Comparison of ENCODE assay signal across 15 cellular contexts in the genomic region with DNA sequence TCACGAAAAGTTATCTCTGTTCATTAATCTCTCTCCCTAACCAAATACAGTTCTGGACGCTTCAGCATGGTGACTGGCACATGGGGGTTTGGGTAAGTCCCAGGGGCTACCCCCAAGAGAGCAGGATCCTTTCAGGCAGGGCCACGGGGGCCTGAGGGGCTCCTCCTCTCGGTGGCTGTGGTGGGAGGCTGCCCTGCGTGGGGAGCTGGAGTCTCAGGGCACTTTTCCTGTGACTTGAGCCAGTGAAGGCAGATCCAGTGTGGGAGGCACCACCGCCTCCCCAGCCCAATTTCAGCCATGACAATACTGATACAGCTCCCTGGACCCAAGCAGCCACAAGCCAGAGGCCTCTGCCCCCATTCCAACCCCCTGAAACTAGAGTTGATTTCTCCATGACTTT. TPM values are rescaled to one million over a fixed set of nuclear protein-coding genes. Genes with fewer than 3 reads are reported as not detected.
DNase-seq lines count a peak whose midpoint lies in the region; ATAC-seq, FAIRE-seq and TF ChIP-seq lines count a peak whose summit lies in the region.
"Had no signal": no experiment of that assay in that cellular context is flagged by ENCODE, and none has a peak within 500 bp of the region (broad histone marks: within the 10 kb centered on the region; RNA-seq: fewer than 3 reads in every experiment).

No MANE protein-coding gene starts in this region.

- no peak for ATAC-seq in activated CD4-positive, alpha-beta T cell treated with anti-CD3 and anti-CD28 coated beads for 36 hours
- no peak for ATAC-seq in gastrocnemius medialis

- no peaks in the 10 kb centered on the region for H3K9me3 ChIP-seq in smooth muscle cell (replicated peaks; ENCODE audit: low read depth)
- H3K9me3 ChIP-seq in gastrocnemius medialis: no peaks in the 10 kb centered on the region
- H3K9me3 ChIP-seq: left ventricle myocardium inferior, prostate gland, suprapubic skin had no signal

- H3K4me3 ChIP-seq in smooth muscle cell: no peak overlapping the region
- no peak overlapping the region for H3K4me3 ChIP-seq in gastrocnemius medialis
- H3K4me3 ChIP-seq: suprapubic skin had no signal

- POLR2A ChIA-PET in activated CD4-positive, alpha-beta T cell treated with anti-CD3 and anti-CD28 coated beads for 36 hours (lab: Charles Lee): no interaction called here

- peak overlapping the region; percentile 75 for H3K27ac ChIP-seq in smooth muscle cell (ENCODE audit: low read depth)
- H3K27ac ChIP-seq in gastrocnemius medialis: no peak overlapping the region

- intact Hi-C loops in activated CD4-positive, alpha-beta T cell treated with anti-CD3 and anti-CD28 coated beads for 36 hours (cut with DNase I, micrococcal nuclease): loop anchor here in 1 of 2 experiments (2.0 kb wide), 1 partner anchor 66 kb away; a partner anchor contains a TSS
- intact Hi-C loops in dendritic cell treated with granulocyte-macrophage colony-stimulating factor and Interleukin-4, amounts not matched to agents 40 ng/mL and 50 ng/mL, for 4 days (cut with micrococcal nuclease): no loop called here
- intact Hi-C loops in gastrocnemius medialis (cut with DNase I; ENCODE audit: low total_unique reads): loop anchor here (2.0 kb wide), 1 partner anchor 22 kb away; no protein-coding TSS in a partner anchor

- DNase-seq in activated CD4-positive, alpha-beta T cell treated with anti-CD3 and anti-CD28 coated beads for 36 hours: no peak
- no peak for DNase-seq in activated CD4-positive, alpha-beta T cell treated with anti-CD3 and anti-CD28 coated beads, Interleukin-2, amount 50 U/mL, for 4 hours
- DNase-seq in RCC 7860 (ENCODE audit: low spot score) (peak; percentile 2), smooth muscle cell (lab: John Stamatoyannopoulos, UW; ENCODE audit: unreplicated experiment) (no peak), AML-193 (lab: John Stamatoyannopoulos, UW) (no peak), gastrocnemius medialis (no peak), NCI-H774 (lab: John Stamatoyannopoulos, UW) (no peak)
- DNase-seq: anterior cingulate cortex; left ventricle myocardium inferior; NCI-H1417; NCI-H524 treated with DMSO at 0.1 percent for 48 hours; stimulated activated CD4-positive, alpha-beta T cell treated with anti-CD3 and anti-CD28 coated beads, Interleukin-4, amount 100 ng/mL, for 1 hour had no signal

- no peaks in the 10 kb centered on the region for H3K9me3 Mint-ChIP-seq in activated CD4-positive, alpha-beta T cell treated with anti-CD3 and anti-CD28 coated beads for 36 hours (ENCODE audit: low read depth)
- H3K9me3 Mint-ChIP-seq in dendritic cell treated with granulocyte-macrophage colony-stimulating factor and Interleukin-4, amounts not matched to agents 40 ng/mL and 50 ng/mL, for 4 days: no peaks in the 10 kb centered on the region

- H3K79me2 ChIP-seq in smooth muscle cell (ENCODE audit: low read depth): peaks cover 36% of the 10 kb centered on the region

- H2AFZ ChIP-seq in smooth muscle cell (ENCODE audit: low read depth): no peak overlapping the region

- H3K4me2 ChIP-seq in smooth muscle cell: no peak overlapping the region

- H3K27me3 Mint-ChIP-seq in activated CD4-positive, alpha-beta T cell treated with anti-CD3 and anti-CD28 coated beads for 36 hours: no peaks in the 10 kb centered on the region
- H3K27me3 Mint-ChIP-seq in dendritic cell treated with granulocyte-macrophage colony-stimulating factor and Interleukin-4, amounts not matched to agents 40 ng/mL and 50 ng/mL, for 4 days: no peaks in the 10 kb centered on the region

- no peaks in the 10 kb centered on the region for H3K36me3 ChIP-seq in smooth muscle cell (ENCODE audit: low read depth)
- H3K36me3 ChIP-seq in gastrocnemius medialis: no peaks in the 10 kb centered on the region
- H3K36me3 ChIP-seq: left ventricle myocardium inferior, prostate gland, suprapubic skin had no signal

- H4K20me1 ChIP-seq in smooth muscle cell (ENCODE audit: low read depth): peaks cover 25% of the 10 kb centered on the region

- FAIRE-seq in RCC 7860 (lab: Jason Lieb, UNC): no peak

- TF ChIP-seq CTCF in smooth muscle cell (IDR thresholded peaks at IDR 0.05; ENCODE audit: borderline replicate concordance, insufficient read depth, poor library complexity, severe bottlenecking) (no peak), gastrocnemius medialis (IDR thresholded peaks at IDR 0.05 in 4 of 5, conservative IDR thresholded peaks at IDR 0.05 in 1 of 5) (no peak)

- H3K27ac Mint-ChIP-seq in activated CD4-positive, alpha-beta T cell treated with anti-CD3 and anti-CD28 coated beads for 36 hours: peak overlapping the region; percentile 77
- H3K27ac Mint-ChIP-seq in dendritic cell treated with granulocyte-macrophage colony-stimulating factor and Interleukin-4, amounts not matched to agents 40 ng/mL and 50 ng/mL, for 4 days: peak overlapping the region; percentile 99

- H3K4me1 ChIP-seq in smooth muscle cell (ENCODE audit: low read depth) (peaks cover 9% of the 10 kb centered on the region), gastrocnemius medialis (peaks cover 10 to 21% of the 10 kb centered on the region in 2 donors)

- peaks cover 28% of the 10 kb centered on the region for H3K4me1 Mint-ChIP-seq in activated CD4-positive, alpha-beta T cell treated with anti-CD3 and anti-CD28 coated beads for 36 hours
- peaks cover 74% of the 10 kb centered on the region for H3K4me1 Mint-ChIP-seq in dendritic cell treated with granulocyte-macrophage colony-stimulating factor and Interleukin-4, amounts not matched to agents 40 ng/mL and 50 ng/mL, for 4 days (ENCODE audit: low read depth)

- H3K4me3 Mint-ChIP-seq in activated CD4-positive, alpha-beta T cell treated with anti-CD3 and anti-CD28 coated beads for 36 hours: peak overlapping the region; percentile 66
- H3K4me3 Mint-ChIP-seq in dendritic cell treated with granulocyte-macrophage colony-stimulating factor and Interleukin-4, amounts not matched to agents 40 ng/mL and 50 ng/mL, for 4 days: no peak overlapping the region

- WGBS in smooth muscle cell (ENCODE audit: low lambda C conversion rate): 77% methylated on average over 6 of the region's 6 CpGs

- TF ChIP-seq POLR2A in gastrocnemius medialis (IDR thresholded peaks at IDR 0.05): no peak

- H3K9ac ChIP-seq in smooth muscle cell (ENCODE audit: low read depth): no peak overlapping the region

- peaks cover 8% of the 10 kb centered on the region for H3K36me3 Mint-ChIP-seq in activated CD4-positive, alpha-beta T cell treated with anti-CD3 and anti-CD28 coated beads for 36 hours (ENCODE audit: low read depth)
- H3K36me3 Mint-ChIP-seq in dendritic cell treated with granulocyte-macrophage colony-stimulating factor and Interleukin-4, amounts not matched to agents 40 ng/mL and 50 ng/mL, for 4 days (ENCODE audit: low read depth): peaks cover 39% of the 10 kb centered on the region

- in situ Hi-C loops in gastrocnemius medialis (cut with MboI; ENCODE audit: low sequenced_read_pairs in 4 of 4): no loop called here

- H3F3A ChIP-seq in smooth muscle cell (ENCODE audit: low read depth): peaks cover 16% of the 10 kb centered on the region

- CTCF ChIA-PET in activated CD4-positive, alpha-beta T cell treated with anti-CD3 and anti-CD28 coated beads for 36 hours (lab: Charles Lee): interaction anchor here (0.7 to 0.9 kb wide), 3 partner anchors 12 to 211 kb away, joined by 3 read pairs; no protein-coding TSS in a partner anchor

- no peaks in the 10 kb centered on the region for H3K27me3 ChIP-seq in smooth muscle cell (ENCODE audit: low read depth)
- peaks cover 0 to 12% (median 2%) of the 10 kb centered on the region in 3 donors for H3K27me3 ChIP-seq in gastrocnemius medialis
- H3K27me3 ChIP-seq: suprapubic skin had no signal

RNA-seq across cellular contexts. Expression of a gene that starts 1.0 kb away (rescaled TPM):
- 100 to 1,000 TPM; 108 to 113 TPM for total RNA-seq in activated CD4-positive, alpha-beta T cell treated with anti-CD3 and anti-CD28 coated beads for 36 hours
- total RNA-seq in smooth muscle cell (16.4 and 18.1 TPM in 2 replicates), gastrocnemius medialis (10 to 100 TPM; 22.2 to 49.8 (median 30.9) TPM)
- polyA plus RNA-seq in smooth muscle cell: 17.6 and 20.9 TPM in 2 replicates

RNA-seq across cellular contexts. Expression of a gene that starts 30.6 kb away (rescaled TPM):
- 10 to 100 TPM; 49.2 to 61.5 TPM for total RNA-seq in activated CD4-positive, alpha-beta T cell treated with anti-CD3 and anti-CD28 coated beads for 36 hours
- total RNA-seq in smooth muscle cell: 23.6 and 29.3 TPM in 2 replicates
- polyA plus RNA-seq in smooth muscle cell: 62.3 and 79.7 TPM in 2 replicates
- total RNA-seq in gastrocnemius medialis: 100 to 1,000 TPM in 3 of 4 donors, 10 to 100 TPM in 1; 91.5 to 194 (median 149) TPM
